3 cellular contexts compared by ENCODE assay signal in the genomic region with DNA sequence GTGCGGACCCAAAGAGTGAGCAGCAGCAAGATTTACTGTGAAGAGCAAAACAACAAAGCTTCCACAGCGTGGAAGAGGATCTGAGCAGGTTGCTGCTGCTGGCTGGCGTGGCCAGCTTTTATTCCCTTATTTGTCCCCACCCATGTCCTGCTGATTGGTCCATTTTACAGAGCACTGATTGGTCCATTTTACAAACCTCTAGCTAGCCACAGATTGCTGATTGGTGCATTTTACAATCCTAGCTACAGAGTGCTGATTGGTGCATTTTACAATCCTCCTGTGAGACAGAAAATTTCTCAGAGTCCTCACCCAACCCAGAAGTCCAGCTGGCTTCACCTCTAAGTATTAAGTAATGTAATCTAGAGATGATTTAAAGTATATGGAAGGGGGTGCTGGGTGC.
A peak's percentile ranks its signal among the peaks of the same experiment; 100 is the strongest.
TF ChIP-seq lines count a peak whose summit lies in the region.

No MANE protein-coding gene starts in this region.

TF ChIP-seq in IMR-90, 13 proteins besides CTCF, POLR2A, EP300 and RAD21:
- TF ChIP-seq MAFK (IDR thresholded peaks at IDR 0.05; ENCODE audit: low read depth, low read length): 0 out of 2 replicates have a peak, but pooled peaks have one; percentile 11

TF ChIP-seq in WTC11, 78 proteins besides CTCF, POLR2A, EP300 and RAD21:
- peak; percentile 54 for TF ChIP-seq NFYB (CRISPR knock-in tag; conservative IDR thresholded peaks at IDR 0.05; ENCODE audit: low read depth)

TF ChIP-seq in HepG2, 621 proteins besides CTCF, POLR2A, EP300 and RAD21:
- TF ChIP-seq NFYB (CRISPR knock-in tag; IDR thresholded peaks at IDR 0.05): peak; percentile 56
- peak; percentile 3 to 48; a peak in 2 of 4 replicates for TF ChIP-seq MAFK (conservative IDR thresholded peaks at IDR 0.05 in 1 of 2, IDR thresholded peaks at IDR 0.05 in 1 of 2; ENCODE audit: low read length in 2 of 2)
TF ChIP-seq in HepG2: peak in this region for 2; not testable (repeated sequence) for 619.
